In genomic region chrX:112874140-112874539, GRCh38 we compare ENCODE assay signal across 14 cellular contexts. TPM values are rescaled to one million over a fixed set of nuclear protein-coding genes. Genes with fewer than 3 reads are reported as not detected.
DNase-seq lines count a peak whose midpoint lies in the region; ATAC-seq and TF ChIP-seq lines count a peak whose summit lies in the region.
"Had no signal": no experiment of that assay in that cellular context is flagged by ENCODE, and none has a peak within 500 bp of the region (broad histone marks: within the 10 kb centered on the region; RNA-seq: fewer than 3 reads in every experiment).

No MANE protein-coding gene starts in this region.

- no peaks in the 10 kb centered on the region for H3K27me3 ChIP-seq in HCT116 (ENCODE audit: insufficient read depth, low read length)
- no peaks in the 10 kb centered on the region for H3K27me3 ChIP-seq in PC-9 (ENCODE audit: insufficient read depth, low read depth)
- no peaks in the 10 kb centered on the region for H3K27me3 ChIP-seq in foreskin keratinocyte
- H3K27me3 ChIP-seq: esophagus squamous epithelium had no signal

- DNase-seq in GM13977 (ENCODE audit: low spot score) (no peak), HCT116 (ENCODE audit: low read depth, low spot score) (no peak), PC-9 (peak in 1 of 2 experiments; percentile 79), foreskin keratinocyte (no peak), NCI-H128 (lab: John Stamatoyannopoulos, UW; ENCODE audit: unreplicated experiment) (no peak), nephron progenitor cell (no peak)
- no peak for DNase-seq in activated T-cell treated with anti-CD3 and anti-CD28 coated beads, Interleukin-2, amount 50 U/mL, for 72 hours
- DNase-seq: activated CD8-positive, alpha-beta memory T cell treated with anti-CD3 and anti-CD28 coated beads, Interleukin-2, amount 50 U/mL, for 4 hours; activated naive CD8-positive, alpha-beta T cell treated with anti-CD3 and anti-CD28 coated beads, Interleukin-2, amount 10 ng/mL, durations not matched to agents 7 days and 5 days; CD4-positive, CD25-positive, alpha-beta regulatory T cell; esophagus squamous epithelium; occipital lobe had no signal

- no peak overlapping the region for H3K4me2 ChIP-seq in HCT116 (ENCODE audit: low read length)
- H3K4me2 ChIP-seq in PC-9, result 0 out of 2 replicates have a peak overlapping the region, but pooled peaks have one; percentile 10

- CTCF ChIA-PET in HCT116 (lab: Charles Lee), result no interaction called here
- CTCF ChIA-PET in PC-9 (lab: Charles Lee), result no interaction called here

- intact Hi-C loops in HCT116 (cut with micrococcal nuclease) (no loop called here), PC-9 (cut with micrococcal nuclease; ENCODE audit: unreplicated experiment) (loop anchor here (2.0 kb wide), 1 partner anchor 127 kb away; no protein-coding TSS in a partner anchor)

- in situ Hi-C loops in GM13977 (cut with MboI; ENCODE audit: low pct_unique_long_range_greater_than_20kb, low sequenced_read_pairs, unreplicated experiment), result no loop called here

- H3F3A ChIP-seq in PC-9 (ENCODE audit: insufficient read depth, low read depth), result no peaks in the 10 kb centered on the region

- no peak overlapping the region for H3K27ac Mint-ChIP-seq in activated T-cell treated with anti-CD3 and anti-CD28 coated beads, Interleukin-2, amount 50 U/mL, for 72 hours
- no peak overlapping the region for H3K27ac Mint-ChIP-seq in nephron progenitor cell
- H3K27ac Mint-ChIP-seq: activated naive CD8-positive, alpha-beta T cell treated with anti-CD3 and anti-CD28 coated beads, Interleukin-2, amount 10 ng/mL, durations not matched to agents 7 days and 5 days; CD4-positive, CD25-positive, alpha-beta regulatory T cell; memory B cell had no signal

- H2AFZ ChIP-seq in HCT116 (ENCODE audit: low read depth, low read length, poor library complexity, severe bottlenecking) (no peak overlapping the region), PC-9 (no peak overlapping the region)

- TF ChIP-seq CTCF in GM13977 (IDR thresholded peaks at IDR 0.05; ENCODE audit: extremely low read depth, insufficient read depth, missing control alignments) (peak; percentile 16), HCT116 (IDR thresholded peaks at IDR 0.05 in 2 of 3, conservative IDR thresholded peaks at IDR 0.05 in 1 of 3; ENCODE audit: borderline replicate concordance in 1 of 3, insufficient read depth in 1 of 3, low read depth in 2 of 3, low read length in 2 of 3) (no peak), PC-9 (conservative IDR thresholded peaks at IDR 0.05) (peak; percentile 57), foreskin keratinocyte (conservative IDR thresholded peaks at IDR 0.05) (peak; percentile 28), nephron progenitor cell (IDR thresholded peaks at IDR 0.05) (no peak)

- H3K4me1 Mint-ChIP-seq in activated T-cell treated with anti-CD3 and anti-CD28 coated beads, Interleukin-2, amount 50 U/mL, for 72 hours (ENCODE audit: low read depth), result no peaks in the 10 kb centered on the region
- peaks cover 20% of the 10 kb centered on the region for H3K4me1 Mint-ChIP-seq in nephron progenitor cell
- H3K4me1 Mint-ChIP-seq: activated naive CD8-positive, alpha-beta T cell treated with anti-CD3 and anti-CD28 coated beads, Interleukin-2, amount 10 ng/mL, durations not matched to agents 7 days and 5 days; CD4-positive, CD25-positive, alpha-beta regulatory T cell; memory B cell had no signal

- no peak overlapping the region for H3K4me3 ChIP-seq in HCT116 (replicated peaks in 1 of 2; ENCODE audit: low read depth in 1 of 2, low read length in 2 of 2)
- H3K4me3 ChIP-seq in PC-9, result no peak overlapping the region
- H3K4me3 ChIP-seq: esophagus squamous epithelium had no signal

- ATAC-seq in HCT116 (no peak), foreskin keratinocyte (no peak), HG02759 (IDR thresholded peaks at IDR 0.05; ENCODE audit: unreplicated experiment) (no peak)
- no peak for ATAC-seq in activated T-cell treated with anti-CD3 and anti-CD28 coated beads, Interleukin-2, amount 50 U/mL, for 72 hours (replicated peaks in 1 of 2)

- no peak for TF ChIP-seq POLR2A in HCT116 (IDR thresholded peaks at IDR 0.05; ENCODE audit: borderline replicate concordance, extremely low read depth, insufficient read depth, insufficient read length)

- no peaks in the 10 kb centered on the region for H3K9me3 Mint-ChIP-seq in activated T-cell treated with anti-CD3 and anti-CD28 coated beads, Interleukin-2, amount 50 U/mL, for 72 hours
- peaks cover 5% of the 10 kb centered on the region for H3K9me3 Mint-ChIP-seq in nephron progenitor cell
- H3K9me3 Mint-ChIP-seq: activated naive CD8-positive, alpha-beta T cell treated with anti-CD3 and anti-CD28 coated beads, Interleukin-2, amount 10 ng/mL, durations not matched to agents 7 days and 5 days; memory B cell had no signal

- no peak overlapping the region for H3K4me3 Mint-ChIP-seq in activated T-cell treated with anti-CD3 and anti-CD28 coated beads, Interleukin-2, amount 50 U/mL, for 72 hours
- no peak overlapping the region for H3K4me3 Mint-ChIP-seq in nephron progenitor cell
- H3K4me3 Mint-ChIP-seq: activated naive CD8-positive, alpha-beta T cell treated with anti-CD3 and anti-CD28 coated beads, Interleukin-2, amount 10 ng/mL, durations not matched to agents 7 days and 5 days; CD4-positive, CD25-positive, alpha-beta regulatory T cell; memory B cell had no signal

- H4K20me1 ChIP-seq in HCT116 (ENCODE audit: insufficient read depth) (no peaks in the 10 kb centered on the region), PC-9 (ENCODE audit: insufficient read depth) (no peaks in the 10 kb centered on the region)

- H3K27ac ChIP-seq in HCT116 (ENCODE audit: low read depth, low read length), result no peak overlapping the region
- H3K27ac ChIP-seq in PC-9, result no peak overlapping the region
- H3K27ac ChIP-seq in foreskin keratinocyte, result no peak overlapping the region
- H3K27ac ChIP-seq: esophagus squamous epithelium had no signal

- H3K4me1 ChIP-seq in HCT116 (ENCODE audit: control insufficient read depth in 1 of 2, insufficient read depth in 2 of 2, low read length in 2 of 2) (no peaks in the 10 kb centered on the region), PC-9 (replicated peaks; ENCODE audit: insufficient read depth) (peaks cover 9% of the 10 kb centered on the region), foreskin keratinocyte (no peaks in the 10 kb centered on the region)
- H3K4me1 ChIP-seq: esophagus squamous epithelium had no signal

- H3K36me3 ChIP-seq in HCT116 (ENCODE audit: control insufficient read depth in 1 of 2, insufficient read depth in 2 of 2, low read length in 2 of 2) (no peaks in the 10 kb centered on the region), PC-9 (ENCODE audit: low read depth) (no peaks in the 10 kb centered on the region)
- H3K36me3 ChIP-seq: esophagus squamous epithelium had no signal

- H3K79me2 ChIP-seq in HCT116 (ENCODE audit: insufficient read depth, low read length) (no peaks in the 10 kb centered on the region), PC-9 (ENCODE audit: low read depth) (no peaks in the 10 kb centered on the region)

- H3K36me3 Mint-ChIP-seq in activated T-cell treated with anti-CD3 and anti-CD28 coated beads, Interleukin-2, amount 50 U/mL, for 72 hours (ENCODE audit: insufficient read depth in 2 of 2), result no peaks in the 10 kb centered on the region
- H3K36me3 Mint-ChIP-seq in nephron progenitor cell (ENCODE audit: low read depth), result no peaks in the 10 kb centered on the region
- H3K36me3 Mint-ChIP-seq: activated naive CD8-positive, alpha-beta T cell treated with anti-CD3 and anti-CD28 coated beads, Interleukin-2, amount 10 ng/mL, durations not matched to agents 7 days and 5 days; CD4-positive, CD25-positive, alpha-beta regulatory T cell; memory B cell had no signal

- H3K27me3 Mint-ChIP-seq in activated T-cell treated with anti-CD3 and anti-CD28 coated beads, Interleukin-2, amount 50 U/mL, for 72 hours (ENCODE audit: low read depth), result peaks cover 31% of the 10 kb centered on the region
- peaks cover 3% of the 10 kb centered on the region for H3K27me3 Mint-ChIP-seq in nephron progenitor cell (ENCODE audit: low read depth, poor library complexity)
- H3K27me3 Mint-ChIP-seq: activated naive CD8-positive, alpha-beta T cell treated with anti-CD3 and anti-CD28 coated beads, Interleukin-2, amount 10 ng/mL, durations not matched to agents 7 days and 5 days; memory B cell had no signal

- TF ChIP-seq RAD21 in HCT116 (IDR thresholded peaks at IDR 0.05; ENCODE audit: low read depth), result peak; percentile 6; the same call in 1 of the 2 replicates

- H3K9me2 ChIP-seq in HCT116 (ENCODE audit: insufficient read depth), result no peaks in the 10 kb centered on the region
- no peaks in the 10 kb centered on the region for H3K9me2 ChIP-seq in PC-9 (ENCODE audit: insufficient read depth)

- RAD21 ChIA-PET in HCT116 (lab: Charles Lee; ENCODE audit: low non-redundant PET in 1 of 2, low total read pairs in 2 of 2, uncharacterized antibody in 2 of 2, unreplicated experiment in 2 of 2), result no interaction called here

- no peaks in the 10 kb centered on the region for H3K9me3 ChIP-seq in HCT116 (ENCODE audit: control insufficient read depth in 1 of 2, insufficient read depth in 1 of 2, low read depth in 1 of 2, low read length in 2 of 2)
- no peaks in the 10 kb centered on the region for H3K9me3 ChIP-seq in PC-9 (ENCODE audit: insufficient read depth, low read depth)
- H3K9me3 ChIP-seq: esophagus squamous epithelium had no signal

- BruUV-seq in HCT116 (replicated peaks; lab: Mats Ljungman, UMichigan), result no TSS peak
- no TSS peak for BruUV-seq in PC-9 (replicated peaks; lab: Mats Ljungman, UMichigan)

- no peak overlapping the region for H3K9ac ChIP-seq in HCT116 (ENCODE audit: low read length)

- POLR2A ChIA-PET in HCT116 (lab: Charles Lee) (no interaction called here), PC-9 (lab: Charles Lee; ENCODE audit: unreplicated experiment) (interaction anchor here (0.7 kb wide), 1 partner anchor 88 kb away, joined by 3 read pairs; no protein-coding TSS in a partner anchor)

RNA-seq across cellular contexts. Expression of gene AMOT, which starts 33.5 kb away (rescaled TPM):
- total RNA-seq in HCT116 (2021; ENCODE audit: unreplicated experiment) (7.7 TPM), PC-9 (2021) (83.0 and 88.0 TPM in 2 replicates), foreskin keratinocyte (3.8 and 5.2 TPM in 2 replicates)
- 2.5 and 3.3 TPM in 2 replicates for polyA plus RNA-seq in HCT116 (2012)
- polyA plus RNA-seq in foreskin keratinocyte, result 0.58 and 0.95 TPM in 2 replicates
- total RNA-seq in activated T-cell treated with anti-CD3 and anti-CD28 coated beads, Interleukin-2, amount 50 U/mL, for 72 hours, result 1 to 10 TPM; 1.3 TPM

Comparison
In these comparisons a context has a peak if more than half of its experiments do, and no peak if none do; other contexts are left out.
1. CTCF ChIP-seq: peak in GM13977 (single experiment), PC-9 (single experiment) and foreskin keratinocyte (single experiment); none in HCT116 (0 of 3) and nephron progenitor cell (single experiment).